In genomic region chr1:1490633-1491230, GRCh38 we compare ENCODE assay signal across 23 cellular contexts.
"Had no signal": no experiment of that assay in that cellular context is flagged by ENCODE, and none has a peak within 500 bp of the region (broad histone marks: within the 10 kb centered on the region; RNA-seq: fewer than 3 reads in every experiment).

No MANE protein-coding gene starts in this region.

- H3K4me2 ChIP-seq: SK-N-SH had no signal

- H3K4me3 ChIP-seq: MG63 had no signal

- H3K27me3 ChIP-seq: MG63 had no signal

- H3K9ac ChIP-seq: SK-N-SH had no signal

- DNase-seq: Karpas-422, KG1, MG63, NCI-H1092, NCI-H1105 treated with DMSO at 0.1 percent for 48 hours, NCI-H1417 treated with DMSO at 0.1 percent for 48 hours, NCI-H187, NCI-H2029, NCI-H2081 treated with DMSO at 0.1 percent for 48 hours, NCI-H2171, NCI-H226, NCI-H446, NCI-H510A, NCI-H524 treated with DMSO at 0.1 percent for 48 hours, NCI-H69, NCI-H774, RPMI8226, SHP77, SK-N-SH, SW 1271 had no signal

- H3K27ac ChIP-seq: HL-60 had no signal

- FAIRE-seq: HTR-8/SVneo, RCC 7860 had no signal

- H3K9me3 ChIP-seq: MG63, SK-N-SH had no signal
